In genomic region chr17:28333083-28333746, GRCh38 we compare ENCODE assay signal across 19 cellular contexts. TPM values are rescaled to one million over a fixed set of nuclear protein-coding genes. Genes with fewer than 3 reads are reported as not detected.
DNase-seq lines count a peak whose midpoint lies in the region; ATAC-seq and TF ChIP-seq lines count a peak whose summit lies in the region.
"Had no signal": no experiment of that assay in that cellular context is flagged by ENCODE, and none has a peak within 500 bp of the region (broad histone marks: within the 10 kb centered on the region; RNA-seq: fewer than 3 reads in every experiment).

No MANE protein-coding gene starts in this region.

- H4K20me1 ChIP-seq in osteoblast (ENCODE audit: insufficient read depth, low read length), result peaks cover 38% of the 10 kb centered on the region

- H3K4me1 ChIP-seq in osteoblast (ENCODE audit: insufficient read depth, low read length), result peaks cover 37% of the 10 kb centered on the region

- DNase-seq in activated CD4-positive, alpha-beta T cell treated with anti-CD3 and anti-CD28 coated beads, Interleukin-2, amount 10 ng/mL, durations not matched to agents 24 days and 14 days, result no peak
- DNase-seq in activated CD4-positive, alpha-beta T cell treated with anti-CD3 and anti-CD28 coated beads, Interleukin-2, amount 50 U/mL, for 4 hours, result no peak
- no peak for DNase-seq in effector memory CD8-positive, alpha-beta T cell
- DNase-seq in osteoblast (ENCODE audit: insufficient read length, low spot score, missing footprints), result no peak
- DNase-seq in NCI-H524 (lab: John Stamatoyannopoulos, UW), result no peak
- DNase-seq in NCI-H1930 (lab: John Stamatoyannopoulos, UW), result no peak
- DNase-seq in SW480 (ENCODE audit: low spot score), result no peak
- DNase-seq: activated T-cell treated with anti-CD3 and anti-CD28 coated beads, Interleukin-2, amount 50 U/mL, for 1 hour; esophagus squamous epithelium; GDM1; heart left ventricle; NCI-H1694 treated with DMSO at 0.1 percent for 48 hours; NCI-H524 treated with DMSO at 0.1 percent for 48 hours had no signal

- H3K4me1 Mint-ChIP-seq in activated CD4-positive, alpha-beta T cell treated with anti-CD3 and anti-CD28 coated beads, Interleukin-2, amount 10 ng/mL, durations not matched to agents 24 days and 14 days, result peaks cover 30% of the 10 kb centered on the region
- H3K4me1 Mint-ChIP-seq in IgD-negative memory B cell, result peaks cover 14 to 32% (median 25%) of the 10 kb centered on the region in 3 donors
- H3K4me1 Mint-ChIP-seq in effector memory CD8-positive, alpha-beta T cell (ENCODE audit: low read depth in 2 of 2), result peaks cover 28 to 30% of the 10 kb centered on the region in 2 donors

- H3K36me3 Mint-ChIP-seq in activated CD4-positive, alpha-beta T cell treated with anti-CD3 and anti-CD28 coated beads, Interleukin-2, amount 10 ng/mL, durations not matched to agents 24 days and 14 days (ENCODE audit: low read depth), result peaks cover 14% of the 10 kb centered on the region
- H3K36me3 Mint-ChIP-seq in IgD-negative memory B cell, result peaks cover 9% of the 10 kb centered on the region
- H3K36me3 Mint-ChIP-seq in effector memory CD8-positive, alpha-beta T cell (ENCODE audit: insufficient read depth), result peaks cover 42% of the 10 kb centered on the region

- no peak for ATAC-seq in effector memory CD8-positive, alpha-beta T cell (replicated peaks)
- ATAC-seq: A549, HCT116, heart left ventricle, WTC11 had no signal

- no peak overlapping the region for H3K27ac ChIP-seq in osteoblast (ENCODE audit: low read depth, low read length)
- H3K27ac ChIP-seq: A549, esophagus squamous epithelium, KMS-11, suprapubic skin had no signal

- no peaks in the 10 kb centered on the region for H3K9me3 Mint-ChIP-seq in activated CD4-positive, alpha-beta T cell treated with anti-CD3 and anti-CD28 coated beads, Interleukin-2, amount 10 ng/mL, durations not matched to agents 24 days and 14 days
- H3K9me3 Mint-ChIP-seq in IgD-negative memory B cell, result no peaks in the 10 kb centered on the region
- no peaks in the 10 kb centered on the region for H3K9me3 Mint-ChIP-seq in effector memory CD8-positive, alpha-beta T cell
- H3K9me3 Mint-ChIP-seq: WTC11 had no signal

- H2AFZ ChIP-seq in osteoblast (ENCODE audit: low read length), result no peak overlapping the region

- no peaks in the 10 kb centered on the region for H3K27me3 Mint-ChIP-seq in activated CD4-positive, alpha-beta T cell treated with anti-CD3 and anti-CD28 coated beads, Interleukin-2, amount 10 ng/mL, durations not matched to agents 24 days and 14 days
- no peaks in the 10 kb centered on the region for H3K27me3 Mint-ChIP-seq in IgD-negative memory B cell
- no peaks in the 10 kb centered on the region for H3K27me3 Mint-ChIP-seq in effector memory CD8-positive, alpha-beta T cell

- H3K27ac Mint-ChIP-seq in activated CD4-positive, alpha-beta T cell treated with anti-CD3 and anti-CD28 coated beads, Interleukin-2, amount 10 ng/mL, durations not matched to agents 24 days and 14 days, result no peak overlapping the region
- peak overlapping the region in 1 of 3 donors; percentile 89 for H3K27ac Mint-ChIP-seq in IgD-negative memory B cell
- H3K27ac Mint-ChIP-seq in effector memory CD8-positive, alpha-beta T cell, result peak overlapping the region; percentile 98

- H3K36me3 ChIP-seq in osteoblast (ENCODE audit: insufficient read depth, low read length), result peaks cover 33% of the 10 kb centered on the region

- no peak for TF ChIP-seq CTCF in osteoblast (IDR thresholded peaks at IDR 0.05; ENCODE audit: extremely low read depth, low read depth, low read length)

- intact Hi-C loops in activated CD4-positive, alpha-beta T cell treated with anti-CD3 and anti-CD28 coated beads, Interleukin-2, amount 10 ng/mL, durations not matched to agents 24 days and 14 days (cut with micrococcal nuclease), result no loop called here

- H3K79me2 ChIP-seq in osteoblast (ENCODE audit: insufficient read depth, low read length), result peaks cover 74% of the 10 kb centered on the region

- peak overlapping the region; percentile 97 for H3K4me3 Mint-ChIP-seq in activated CD4-positive, alpha-beta T cell treated with anti-CD3 and anti-CD28 coated beads, Interleukin-2, amount 10 ng/mL, durations not matched to agents 24 days and 14 days
- peak overlapping the region; percentile 12 to 100 (median 98) for H3K4me3 Mint-ChIP-seq in IgD-negative memory B cell
- H3K4me3 Mint-ChIP-seq in effector memory CD8-positive, alpha-beta T cell, result peak overlapping the region in 1 of 2 donors; percentile 99

- H3K27me3 ChIP-seq in osteoblast (ENCODE audit: insufficient read depth, low read length), result no peaks in the 10 kb centered on the region
- H3K27me3 ChIP-seq: esophagus squamous epithelium, heart left ventricle, suprapubic skin had no signal

- peak overlapping the region; percentile 99 for H3K4me2 ChIP-seq in osteoblast (ENCODE audit: insufficient read depth, low read length)

- H3K9me3 ChIP-seq in osteoblast (ENCODE audit: low read depth, low read length), result no peaks in the 10 kb centered on the region
- H3K9me3 ChIP-seq: A549, esophagus squamous epithelium, heart left ventricle, suprapubic skin had no signal

- no peak overlapping the region for H3K4me3 ChIP-seq in osteoblast (ENCODE audit: insufficient read depth, low read length)
- H3K4me3 ChIP-seq: A549, suprapubic skin had no signal

RNA-seq across cellular contexts. Expression of gene IFT20, which starts 2.1 kb away (rescaled TPM):
- 21.1 and 24.7 TPM in 2 replicates for total RNA-seq in activated CD4-positive, alpha-beta T cell treated with anti-CD3 and anti-CD28 coated beads, Interleukin-2, amount 10 ng/mL, durations not matched to agents 24 days and 14 days
- polyA plus RNA-seq in IgD-negative memory B cell, result 36.8 TPM
- total RNA-seq in osteoblast, result 59.4 and 59.8 TPM in 2 replicates

RNA-seq across cellular contexts. Expression of gene TNFAIP1, which starts 2.3 kb away (rescaled TPM):
- total RNA-seq in activated CD4-positive, alpha-beta T cell treated with anti-CD3 and anti-CD28 coated beads, Interleukin-2, amount 10 ng/mL, durations not matched to agents 24 days and 14 days, result 30.8 and 32.7 TPM in 2 replicates
- polyA plus RNA-seq in IgD-negative memory B cell, result 11.1 TPM
- total RNA-seq in osteoblast, result 31.8 and 33.3 TPM in 2 replicates

RNA-seq across cellular contexts. Expression of gene TMEM97, which starts 14.2 kb away (rescaled TPM):
- total RNA-seq in activated CD4-positive, alpha-beta T cell treated with anti-CD3 and anti-CD28 coated beads, Interleukin-2, amount 10 ng/mL, durations not matched to agents 24 days and 14 days, result 64.6 and 69.0 TPM in 2 replicates
- 7.2 TPM for polyA plus RNA-seq in IgD-negative memory B cell
- total RNA-seq in osteoblast, result 20.6 TPM in 2 replicates

RNA-seq across cellular contexts. Expression of gene POLDIP2, which starts 24.1 kb away (rescaled TPM):
- total RNA-seq in activated CD4-positive, alpha-beta T cell treated with anti-CD3 and anti-CD28 coated beads, Interleukin-2, amount 10 ng/mL, durations not matched to agents 24 days and 14 days, result 112 and 115 TPM in 2 replicates
- polyA plus RNA-seq in IgD-negative memory B cell, result 87.4 TPM
- 82.9 and 84.6 TPM in 2 replicates for total RNA-seq in osteoblast

RNA-seq across cellular contexts. Expression of gene SEBOX, which starts 31.8 kb away (rescaled TPM):
- total RNA-seq in activated CD4-positive, alpha-beta T cell treated with anti-CD3 and anti-CD28 coated beads, Interleukin-2, amount 10 ng/mL, durations not matched to agents 24 days and 14 days, result not detected in 2 replicates
- not detected for polyA plus RNA-seq in IgD-negative memory B cell
- not detected in 2 replicates for total RNA-seq in osteoblast
- total RNA-seq: esophagus squamous epithelium, heart left ventricle, suprapubic skin, WTC11 had no signal
- polyA plus RNA-seq: A549, heart left ventricle had no signal
